In genomic region chr1:45687014-45687752, GRCh38 we compare ENCODE assay signal across 8 cellular contexts. TPM values are rescaled to one million over a fixed set of nuclear protein-coding genes. Genes with fewer than 3 reads are reported as not detected.
DNase-seq lines count a peak whose midpoint lies in the region; ATAC-seq lines count a peak whose summit lies in the region.

No MANE protein-coding gene starts in this region.

- H3K27me3 Mint-ChIP-seq in effector memory CD8-positive, alpha-beta T cell = no peaks in the 10 kb centered on the region

- no peaks in the 10 kb centered on the region for H3K9me3 Mint-ChIP-seq in effector memory CD8-positive, alpha-beta T cell

- ATAC-seq in GM21367 (IDR thresholded peaks at IDR 0.05; ENCODE audit: unreplicated experiment) = peak; percentile 81
- ATAC-seq in effector memory CD8-positive, alpha-beta T cell (replicated peaks) = peak; percentile 81

- peak overlapping the region; percentile 100 for H3K4me3 Mint-ChIP-seq in effector memory CD8-positive, alpha-beta T cell

- DNase-seq in COR-L47 (lab: John Stamatoyannopoulos, UW) = peak; percentile 92
- peak; percentile 99 for DNase-seq in HT1080 (ENCODE audit: low read depth)
- peak; percentile 98 to 99 for DNase-seq in NOMO-1 (lab: John Stamatoyannopoulos, UW; ENCODE audit: unreplicated experiment in 2 of 2)
- peak; percentile 70 to 95 (median 77) for DNase-seq in activated CD8-positive, alpha-beta memory T cell treated with anti-CD3 and anti-CD28 coated beads for 48 hours (ENCODE audit: low read depth in 2 of 3, low spot score in 2 of 3)
- DNase-seq in effector memory CD8-positive, alpha-beta T cell = peak; percentile 91 to 95 (median 93)
- peak; percentile 99 for DNase-seq in medulla oblongata (ENCODE audit: extremely low spot score)
- DNase-seq in stimulated activated CD8-positive, alpha-beta memory T cell treated with anti-CD3 and anti-CD28 coated beads, Interleukin-12 subunit alpha, Interleukin-12 subunit beta, amount 100 ng/mL, for 1 hour (ENCODE audit: low read depth) = peak; percentile 93

- H3K4me1 Mint-ChIP-seq in effector memory CD8-positive, alpha-beta T cell (ENCODE audit: low read depth in 2 of 2) = peaks cover 41 to 42% of the 10 kb centered on the region in 2 donors

- H3K27ac Mint-ChIP-seq in effector memory CD8-positive, alpha-beta T cell = peak overlapping the region; percentile 97 to 99

- H3K36me3 Mint-ChIP-seq in effector memory CD8-positive, alpha-beta T cell (ENCODE audit: insufficient read depth) = peaks cover 44% of the 10 kb centered on the region

RNA-seq across cellular contexts. Expression of gene TMEM69, which starts 0.8 kb away (rescaled TPM):
- 47.5 and 66.8 TPM in 2 replicates for total RNA-seq in HT1080 (2014; rRNA removed; shearing (Covaris generic))
- 72.8 and 73.5 TPM in 2 replicates for polyA plus RNA-seq in HT1080 (2015; cell fraction: cytosol; rRNA removed)
- 70.6 and 71.4 TPM in 2 replicates for polyA plus RNA-seq in HT1080 (2015; cell fraction: nucleus; rRNA removed)

RNA-seq across cellular contexts. Expression of gene GPBP1L1, which starts 0.8 kb away (rescaled TPM):
- 92.7 and 99.6 TPM in 2 replicates for total RNA-seq in HT1080 (2014; rRNA removed; shearing (Covaris generic))
- 80.9 and 102 TPM in 2 replicates for polyA plus RNA-seq in HT1080 (2015; cell fraction: cytosol; rRNA removed)
- polyA plus RNA-seq in HT1080 (2015; cell fraction: nucleus; rRNA removed) = 169 and 173 TPM in 2 replicates

Comparison
In these comparisons a context has a peak if more than half of its experiments do, and no peak if none do; other contexts are left out.
1. Peak in every context shown above with its lines: DNase-seq and ATAC-seq.